Comparison of ENCODE assay signal across 14 cellular contexts in the genomic region with DNA sequence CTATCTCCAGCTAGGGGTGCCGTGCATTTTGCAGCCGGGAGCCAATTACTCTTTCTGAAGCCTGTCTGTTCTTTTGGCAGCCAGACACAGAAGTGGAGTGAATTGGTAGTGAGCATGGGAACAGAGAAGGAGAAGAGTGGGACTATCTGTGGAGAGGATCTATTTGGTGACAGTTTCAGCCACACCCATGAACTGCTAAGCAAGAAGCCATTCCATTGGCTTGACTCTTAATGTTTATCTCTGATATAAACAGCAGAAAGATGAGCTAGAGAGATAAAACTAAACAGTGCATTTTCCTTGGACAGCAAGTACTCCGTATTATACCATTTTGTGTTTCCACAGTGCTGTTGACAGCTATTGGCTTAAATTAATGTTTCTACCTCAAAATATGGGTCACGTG.
"Had no signal": no experiment of that assay in that cellular context is flagged by ENCODE, and none has a peak within 500 bp of the region (broad histone marks: within the 10 kb centered on the region; RNA-seq: fewer than 3 reads in every experiment).

No MANE protein-coding gene starts in this region.

- ATAC-seq: activated CD4-positive, CD25-positive, alpha-beta regulatory T cell treated with anti-CD3 and anti-CD28 coated beads, Interleukin-2, amount 50 U/mL, for 24 hours; gastrocnemius medialis; left colon; pancreas; upper lobe of right lung had no signal

- H3K27ac ChIP-seq: gastrocnemius medialis, pancreas, sigmoid colon, testis, upper lobe of right lung had no signal

- H3K36me3 Mint-ChIP-seq: activated naive CD8-positive, alpha-beta T cell treated with anti-CD3 and anti-CD28 coated beads for 36 hours; naive B cell had no signal

- H3K27me3 ChIP-seq: gastrocnemius medialis, pancreas, sigmoid colon, stomach, testis, upper lobe of right lung had no signal

- H3K4me1 ChIP-seq: gastrocnemius medialis, pancreas, testis had no signal

- H3K4me1 Mint-ChIP-seq: activated naive CD8-positive, alpha-beta T cell treated with anti-CD3 and anti-CD28 coated beads for 36 hours had no signal

- DNase-seq: activated naive CD8-positive, alpha-beta T cell treated with anti-CD3 and anti-CD28 coated beads for 36 hours; effector CD8-positive, alpha-beta T cell; gastrocnemius medialis; left colon; naive B cell; pancreas; sigmoid colon; stimulated activated CD4-positive, alpha-beta T cell treated with anti-CD3 and anti-CD28 coated beads, Interleukin-1b, Interleukin-23, amount 100 ng/mL, for 48 hours; stomach; testis; upper lobe of right lung had no signal

- H3K4me3 Mint-ChIP-seq: activated naive CD8-positive, alpha-beta T cell treated with anti-CD3 and anti-CD28 coated beads for 36 hours; activated T-helper 1 cell treated with anti-CD3 and anti-CD28 coated beads, Interleukin-12 subunit alpha, Interleukin-12 subunit beta, Interleukin-2, Interleukin-4 antibody, amounts not matched to agents 30 ng/mL and 10 ng/mL and 1 ng/mL, durations not matched to agents 14 hours and 24 hours and 36 hours; naive B cell had no signal

- H3K27me3 Mint-ChIP-seq: naive B cell had no signal

- H3K9me3 Mint-ChIP-seq: naive B cell had no signal

- H3K36me3 ChIP-seq: gastrocnemius medialis, pancreas, sigmoid colon, stomach, upper lobe of right lung had no signal

- H3K4me3 ChIP-seq: gastrocnemius medialis, lung, pancreas, sigmoid colon, stomach, testis, upper lobe of right lung had no signal

- H3K27ac Mint-ChIP-seq: activated naive CD8-positive, alpha-beta T cell treated with anti-CD3 and anti-CD28 coated beads for 36 hours; activated T-helper 1 cell treated with anti-CD3 and anti-CD28 coated beads, Interleukin-12 subunit alpha, Interleukin-12 subunit beta, Interleukin-2, Interleukin-4 antibody, amounts not matched to agents 30 ng/mL and 10 ng/mL and 1 ng/mL, durations not matched to agents 14 hours and 24 hours and 36 hours had no signal

- H3K9me3 ChIP-seq: gastrocnemius medialis, pancreas, testis, upper lobe of right lung had no signal
